8 cellular contexts compared by ENCODE assay signal in the genomic region with DNA sequence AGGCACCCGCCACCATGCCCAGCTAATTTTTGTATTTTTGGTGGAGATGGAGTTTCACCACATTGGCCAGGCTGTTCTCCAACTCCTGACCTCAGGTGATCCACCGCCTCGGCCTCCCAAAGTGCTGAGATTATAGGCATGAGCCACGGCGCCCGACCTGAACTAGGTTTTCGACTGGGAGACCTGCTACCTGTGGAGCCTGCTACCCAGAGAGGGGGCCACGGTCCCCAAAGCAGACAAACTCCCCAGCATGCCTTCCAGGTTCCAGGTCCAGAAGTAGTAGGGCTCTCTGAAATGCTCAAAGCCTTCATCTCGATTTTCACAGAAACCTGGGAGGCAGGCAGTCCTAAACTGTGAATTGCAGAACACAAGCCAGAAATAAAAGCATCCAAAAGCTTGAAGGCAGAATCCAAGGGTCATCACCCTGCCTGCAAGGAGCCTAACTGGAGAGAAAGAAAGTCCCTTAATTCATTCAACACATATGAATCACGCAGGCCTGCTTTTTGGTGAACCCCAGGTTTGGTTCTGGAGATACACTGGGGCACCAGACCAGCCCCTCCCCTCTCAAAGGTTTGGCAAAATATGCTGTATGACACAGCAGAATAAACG. TPM values are rescaled to one million over a fixed set of nuclear protein-coding genes. Genes with fewer than 3 reads are reported as not detected.
DNase-seq lines count a peak whose midpoint lies in the region; ATAC-seq and TF ChIP-seq lines count a peak whose summit lies in the region.

No MANE protein-coding gene starts in this region.

- CTCF ChIA-PET in activated B cell treated with CpG ODN at 0.5 μM for 24 hours (lab: Charles Lee) = interaction anchor here (0.8 to 12.1 kb wide), 11 partner anchors 11 to 107 kb away, joined by 3 to 253 read pairs (median 5); no protein-coding TSS in a partner anchor

- H3K9me3 Mint-ChIP-seq in activated B cell treated with CpG ODN at 0.5 μM for 24 hours = no peaks in the 10 kb centered on the region

- H3K36me3 Mint-ChIP-seq in activated B cell treated with CpG ODN at 0.5 μM for 24 hours (ENCODE audit: low read depth) = no peaks in the 10 kb centered on the region

- peak overlapping the region; percentile 92 for H3K4me3 Mint-ChIP-seq in activated B cell treated with CpG ODN at 0.5 μM for 24 hours

- no peaks in the 10 kb centered on the region for H3K27me3 Mint-ChIP-seq in activated B cell treated with CpG ODN at 0.5 μM for 24 hours

- H3K27ac Mint-ChIP-seq in activated B cell treated with CpG ODN at 0.5 μM for 24 hours = peak overlapping the region; percentile 96

- no peak for ATAC-seq in activated B cell treated with CpG ODN at 0.5 μM for 24 hours (ENCODE audit: low read depth)
- ATAC-seq in sciatic nerve = no peak

- H3K4me3 ChIP-seq in GM12864 (ENCODE audit: low read depth, low read length) (peak overlapping the region; percentile 78), fibroblast of the aortic adventitia (ENCODE audit: low read depth, low read length) (peak overlapping the region; percentile 72)

- DNase-seq in GM12864 (ENCODE audit: low read depth) = no peak
- DNase-seq in activated B cell treated with CpG ODN at 0.5 μM for 24 hours = peak; percentile 16
- DNase-seq in fibroblast of the aortic adventitia (ENCODE audit: low read depth) = no peak
- DNase-seq in sciatic nerve (ENCODE audit: low spot score) = peak; percentile 60
- no peak for DNase-seq in DMS 273 (lab: John Stamatoyannopoulos, UW; ENCODE audit: unreplicated experiment)
- DNase-seq in KG1 (lab: John Stamatoyannopoulos, UW) = no peak
- DNase-seq in DMS114 treated with DMSO at 0.1 percent for 48 hours (lab: John Stamatoyannopoulos, UW; ENCODE audit: unreplicated experiment) = no peak
- no peak for DNase-seq in UCSD-AML1 (lab: John Stamatoyannopoulos, UW; ENCODE audit: unreplicated experiment)

- POLR2A ChIA-PET in activated B cell treated with CpG ODN at 0.5 μM for 24 hours (lab: Charles Lee) = interaction anchor here (0.6 to 11.7 kb wide), 23 partner anchors 16 to 1210 kb away, joined by 3 to 461 read pairs (median 13); a partner anchor contains a TSS

- TF ChIP-seq CTCF in GM12864 (IDR thresholded peaks at IDR 0.05; ENCODE audit: low read depth, low read length, missing control alignments) = no peak
- no peak for TF ChIP-seq CTCF in activated B cell treated with CpG ODN at 0.5 μM for 24 hours (IDR thresholded peaks at IDR 0.05)
- no peak for TF ChIP-seq CTCF in fibroblast of the aortic adventitia (IDR thresholded peaks at IDR 0.05; ENCODE audit: insufficient read depth, low read length)

- peaks cover 59% of the 10 kb centered on the region for H3K4me1 Mint-ChIP-seq in activated B cell treated with CpG ODN at 0.5 μM for 24 hours

- intact Hi-C loops in activated B cell treated with CpG ODN at 0.5 μM for 24 hours (cut with micrococcal nuclease) = loop anchor here (1.0 to 10.0 kb wide), 4 partner anchors 70 to 610 kb away; no protein-coding TSS in a partner anchor
- intact Hi-C loops in sciatic nerve (cut with DNase I) = no loop called here

RNA-seq across cellular contexts. Expression of a gene that starts 4.6 kb away (rescaled TPM):
- 126 and 134 TPM in 2 replicates for total RNA-seq in activated B cell treated with CpG ODN at 0.5 μM for 24 hours
- 17.1 and 24.6 TPM in 2 replicates for total RNA-seq in fibroblast of the aortic adventitia (ENCODE audit: low replicate concordance)
- total RNA-seq in sciatic nerve = 52.2 TPM

RNA-seq across cellular contexts. Expression of a gene that starts 48.2 kb away (rescaled TPM):
- total RNA-seq in activated B cell treated with CpG ODN at 0.5 μM for 24 hours = not detected in 2 replicates
- not detected in 2 replicates for total RNA-seq in fibroblast of the aortic adventitia (ENCODE audit: low replicate concordance)
- total RNA-seq in sciatic nerve = not detected

Comparison
In these comparisons a context has a peak if more than half of its experiments do, and no peak if none do; other contexts are left out.
1. DNase-seq: peak in activated B cell treated with CpG ODN at 0.5 μM for 24 hours (single experiment) and sciatic nerve (single experiment); none in GM12864 (single experiment), fibroblast of the aortic adventitia (single experiment), DMS 273 (single experiment), KG1 (single experiment), DMS114 treated with DMSO at 0.1 percent for 48 hours (single experiment) and UCSD-AML1 (single experiment).